In genomic region chr18:80023173-80023572, GRCh38 we compare ENCODE assay signal across 1 cellular context.
TF ChIP-seq lines count a peak whose summit lies in the region.

No MANE protein-coding gene starts in this region.

TF ChIP-seq in IMR-90, 13 proteins besides CTCF, POLR2A, EP300 and RAD21 (continued from another document):
- no peak for TF ChIP-seq MAFK (IDR thresholded peaks at IDR 0.05; ENCODE audit: low read depth, low read length)
